In the genomic region with DNA sequence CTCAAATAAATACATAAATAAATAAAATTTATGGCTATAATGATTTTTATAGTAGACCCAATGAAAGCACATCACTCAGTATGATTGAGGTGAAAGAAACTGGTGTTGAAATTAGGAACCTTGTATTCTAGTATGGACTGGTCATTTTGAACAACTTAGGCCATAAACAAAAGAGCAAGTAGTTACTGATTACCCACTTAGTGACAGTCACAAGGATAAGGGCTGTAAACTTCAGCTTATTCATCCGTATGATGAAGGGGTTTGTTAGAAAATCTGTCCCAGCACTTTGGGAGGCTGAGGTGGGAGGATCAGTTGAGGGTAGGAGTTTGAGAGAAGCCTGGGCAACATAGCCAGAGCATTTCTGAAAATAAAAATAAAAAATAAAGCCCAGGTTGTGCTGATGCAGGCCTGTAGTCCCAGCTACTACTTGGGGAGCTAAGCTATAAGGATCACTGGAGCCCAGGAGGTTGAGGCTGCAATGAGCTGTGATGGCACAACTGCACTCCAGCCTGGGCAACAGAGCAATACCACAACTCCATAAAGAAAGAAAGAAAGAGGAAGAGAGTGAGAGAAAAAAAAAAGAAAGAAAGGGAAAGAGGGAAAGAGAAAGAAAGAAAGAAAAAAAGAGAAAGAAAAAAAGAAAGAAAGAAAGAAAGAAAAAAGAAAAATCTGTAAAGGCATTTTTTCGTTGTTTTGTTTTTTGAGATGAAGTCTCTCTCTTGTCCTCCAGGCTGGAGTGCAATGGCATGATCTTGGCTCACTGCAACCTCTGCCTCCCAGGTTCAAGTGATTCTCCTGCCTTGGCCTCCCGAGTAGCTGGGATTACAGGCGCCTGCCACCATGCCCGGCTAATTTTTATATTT, we compare ENCODE assay signal across 17 cellular contexts. TPM values are rescaled to one million over a fixed set of nuclear protein-coding genes. Genes with fewer than 3 reads are reported as not detected.
DNase-seq lines count a peak whose midpoint lies in the region; ATAC-seq, FAIRE-seq and TF ChIP-seq lines count a peak whose summit lies in the region.
"Had no signal": no experiment of that assay in that cellular context is flagged by ENCODE, and none has a peak within 500 bp of the region (broad histone marks: within the 10 kb centered on the region; RNA-seq: fewer than 3 reads in every experiment).

No MANE protein-coding gene starts in this region.

- ATAC-seq in activated T-cell treated with anti-CD3 and anti-CD28 coated beads, Interleukin-2, amount 50 U/mL, for 72 hours (replicated peaks in 1 of 2): no peak
- ATAC-seq in K562 (no peak), lower lobe of right lung (no peak), upper lobe of right lung (no peak), heart right ventricle (no peak)
- ATAC-seq: GM23338 had no signal

- no peak for TF ChIP-seq CTCF in K562 (IDR thresholded peaks at IDR 0.05 in 2 of 3, conservative IDR thresholded peaks at IDR 0.05 in 1 of 3; ENCODE audit: insufficient read depth in 2 of 3, low read depth in 1 of 3, low read length in 3 of 3)
- no peak for TF ChIP-seq CTCF in lower lobe of right lung (IDR thresholded peaks at IDR 0.05)
- TF ChIP-seq CTCF in upper lobe of right lung (IDR thresholded peaks at IDR 0.05): no peak
- no peak for TF ChIP-seq CTCF in heart right ventricle (IDR thresholded peaks at IDR 0.05)

- peaks cover 2 to 4% of the 10 kb centered on the region in 2 donors for H3K36me3 Mint-ChIP-seq in activated T-cell treated with anti-CD3 and anti-CD28 coated beads, Interleukin-2, amount 50 U/mL, for 72 hours (ENCODE audit: insufficient read depth in 2 of 2)

- H3K4me2 ChIP-seq in K562 (ENCODE audit: insufficient read depth, low read length): no peak overlapping the region
- H3K4me2 ChIP-seq: GM23338, KMS-11 had no signal

- H2AFZ ChIP-seq in K562 (ENCODE audit: low read depth, low read length): 0 out of 2 replicates have a peak overlapping the region, but pooled peaks have one; percentile 5
- H2AFZ ChIP-seq: GM23338 had no signal

- no peaks in the 10 kb centered on the region for H3K9me3 Mint-ChIP-seq in activated T-cell treated with anti-CD3 and anti-CD28 coated beads, Interleukin-2, amount 50 U/mL, for 72 hours
- H3K9me3 Mint-ChIP-seq: GM23338 had no signal

- H3K27ac Mint-ChIP-seq in activated T-cell treated with anti-CD3 and anti-CD28 coated beads, Interleukin-2, amount 50 U/mL, for 72 hours: peak overlapping the region; percentile 48
- H3K27ac Mint-ChIP-seq: GM23338 had no signal

- WGBS in K562 (ENCODE audit: insufficient coverage, low coverage, missing lambda C conversion rate): 56% methylated on average over 5 of the region's 5 CpGs
- WGBS in heart right ventricle, 2 donors: 90 to 93% methylated on average over 5 of the region's 5 CpGs

- no peaks in the 10 kb centered on the region for H3K27me3 Mint-ChIP-seq in activated T-cell treated with anti-CD3 and anti-CD28 coated beads, Interleukin-2, amount 50 U/mL, for 72 hours (ENCODE audit: low read depth)

- no TSS peak for BruUV-seq in K562 (replicated peaks; lab: Mats Ljungman, UMichigan)

- no peak for FAIRE-seq in K562 (lab: Jason Lieb, UNC)
- FAIRE-seq: A204.1, D721Med had no signal

- H3K4me1 Mint-ChIP-seq in activated T-cell treated with anti-CD3 and anti-CD28 coated beads, Interleukin-2, amount 50 U/mL, for 72 hours (ENCODE audit: low read depth): peaks cover 25% of the 10 kb centered on the region

- no peaks in the 10 kb centered on the region for H3K9me1 ChIP-seq in K562 (ENCODE audit: control insufficient read depth, insufficient read depth, low read length)

- H3K4me1 ChIP-seq in K562 (replicated peaks in 1 of 2; ENCODE audit: control insufficient read depth in 2 of 2, insufficient read depth in 2 of 2, low read length in 2 of 2) (peaks cover 8 to 21% of the 10 kb centered on the region in 2 experiments), lower lobe of right lung (peaks cover 29% of the 10 kb centered on the region), upper lobe of right lung (peaks cover 15% of the 10 kb centered on the region), heart right ventricle (peaks cover 0 to 29% (median 0%) of the 10 kb centered on the region in 9 donors)

- H3K27ac ChIP-seq in K562 (ENCODE audit: extremely low read depth, low read depth, low read length): no peak overlapping the region
- H3K27ac ChIP-seq in lower lobe of right lung: peak overlapping the region; percentile 24
- peak overlapping the region; percentile 47 for H3K27ac ChIP-seq in upper lobe of right lung
- H3K27ac ChIP-seq in heart right ventricle: no peak overlapping the region
- H3K27ac ChIP-seq: KMS-11 had no signal

- no peak overlapping the region for H3K4me3 Mint-ChIP-seq in activated T-cell treated with anti-CD3 and anti-CD28 coated beads, Interleukin-2, amount 50 U/mL, for 72 hours
- H3K4me3 Mint-ChIP-seq: GM23338 had no signal

- TF ChIP-seq RAD21 in K562 (CRISPR knock-in tag; conservative IDR thresholded peaks at IDR 0.05 in 1 of 2, IDR thresholded peaks at IDR 0.05 in 1 of 2): no peak

- H4K20me1 ChIP-seq in K562 (replicated peaks; ENCODE audit: control insufficient read depth, insufficient read depth, low read length): peaks cover 2% of the 10 kb centered on the region; the same call in 1 of the 2 replicates

- H3K9me3 ChIP-seq in K562 (replicated peaks; ENCODE audit: control insufficient read depth, insufficient read depth, low read depth, low read length) (no peaks in the 10 kb centered on the region), lower lobe of right lung (no peaks in the 10 kb centered on the region), upper lobe of right lung (no peaks in the 10 kb centered on the region), heart right ventricle (no peaks in the 10 kb centered on the region)

- CTCF ChIA-PET in K562 (lab: Yijun Ruan, JAX; ENCODE audit: low intra/inter-chr PET ratio): no interaction called here

- TF ChIP-seq EP300 in K562 (IDR thresholded peaks at IDR 0.05; ENCODE audit: low read length): no peak

- DNase-seq in activated T-cell treated with anti-CD3 and anti-CD28 coated beads, Interleukin-2, amount 50 U/mL, for 72 hours: no peak
- DNase-seq in activated T-cell treated with anti-CD3 and anti-CD28 coated beads, Interleukin-2, amount 50 U/mL, for 48 hours: no peak
- DNase-seq in K562 (ENCODE audit: extremely low read depth in 1 of 4, low spot score in 3 of 4) (no peak), lower lobe of right lung (no peak), upper lobe of right lung (no peak), GM19240 (ENCODE audit: insufficient read length, low spot score) (no peak), heart right ventricle (no peak), T-helper 2 cell (no peak)
- DNase-seq: AML-193, NCI-H1105, NCI-H187, NCI-H748 treated with DMSO at 0.1 percent for 48 hours, Right ventricle myocardium superior had no signal

- no peaks in the 10 kb centered on the region for H3K27me3 ChIP-seq in K562 (ENCODE audit: control insufficient read depth in 2 of 2, insufficient read depth in 2 of 2, low read length in 2 of 2)
- H3K27me3 ChIP-seq in lower lobe of right lung (ENCODE audit: low read depth): no peaks in the 10 kb centered on the region
- no peaks in the 10 kb centered on the region for H3K27me3 ChIP-seq in upper lobe of right lung
- no peaks in the 10 kb centered on the region for H3K27me3 ChIP-seq in heart right ventricle

- intact Hi-C loops in K562 (cut with micrococcal nuclease) (no loop called here), lower lobe of right lung (cut with DNase I) (no loop called here), upper lobe of right lung (cut with DNase I) (no loop called here), heart right ventricle (cut with DNase I) (no loop called here)

- POLR2A ChIA-PET in K562 (lab: Yijun Ruan, JAX): interaction anchor here (0.7 to 1.2 kb wide), 3 partner anchors 16 to 210 kb away, joined by 3 read pairs; a partner anchor contains a TSS

- peaks cover 10% of the 10 kb centered on the region for H3K79me2 ChIP-seq in K562 (ENCODE audit: control insufficient read depth, insufficient read depth, low read length)

- H3K4me3 ChIP-seq in K562: no peak overlapping the region
- H3K4me3 ChIP-seq in lower lobe of right lung: no peak overlapping the region
- no peak overlapping the region for H3K4me3 ChIP-seq in upper lobe of right lung
- no peak overlapping the region for H3K4me3 ChIP-seq in heart right ventricle
- H3K4me3 ChIP-seq: GM23338 had no signal

- H3K36me3 ChIP-seq in K562 (ENCODE audit: control insufficient read depth, insufficient read depth, low read length): no peaks in the 10 kb centered on the region
- no peaks in the 10 kb centered on the region for H3K36me3 ChIP-seq in lower lobe of right lung
- H3K36me3 ChIP-seq in upper lobe of right lung: no peaks in the 10 kb centered on the region
- no peaks in the 10 kb centered on the region for H3K36me3 ChIP-seq in heart right ventricle

- TF ChIP-seq POLR2A in K562 (conservative IDR thresholded peaks at IDR 0.05): no peak

- no peak overlapping the region for H3K9ac ChIP-seq in K562 (ENCODE audit: insufficient read depth in 1 of 2, low read depth in 2 of 2, low read length in 2 of 2)
- H3K9ac ChIP-seq: KMS-11 had no signal

- in situ Hi-C loops in K562 (cut with MboI): no loop called here

RNA-seq across cellular contexts. Expression of a gene that starts 4.2 kb away (rescaled TPM):
- total RNA-seq in activated T-cell treated with anti-CD3 and anti-CD28 coated beads, Interleukin-2, amount 50 U/mL, for 72 hours: 10 to 100 TPM; 55.0 to 69.8 TPM
- 145 and 406 TPM in 2 replicates for total RNA-seq in K562 (2011; cell fraction: chromatin; rRNA removed; ENCODE audit: low replicate concordance)
- 54.2 and 98.0 TPM in 2 replicates for total RNA-seq in K562 (2011; cell fraction: nucleolus; rRNA removed)
- total RNA-seq in K562 (2011; cell fraction: nucleoplasm; rRNA removed): 135 and 220 TPM in 2 replicates
- total RNA-seq in K562 (2014; rRNA removed) (41.8 and 53.8 TPM in 2 replicates), K562 (2014; rRNA removed; fragmentation: Illumina TruSeq; extraction: Trizol) (87.8 and 101 TPM in 2 replicates), K562 (2015; rRNA removed; fragmentation: Illumina TruSeq; extraction: Trizol) (79.7 and 99.2 TPM in 2 replicates), K562 (2021) (61.5 and 65.1 TPM in 2 replicates), lower lobe of right lung (108 TPM), upper lobe of right lung (116 TPM), heart right ventricle (10 to 100 TPM; 43.3 to 65.8 (median 52.8) TPM)
- polyA plus RNA-seq in K562 (2011; rRNA removed) (62.1 and 65.8 TPM in 2 replicates), K562 (2014; fragmentation: Illumina TruSeq; extraction: Trizol) (58.2 and 59.8 TPM in 2 replicates), K562 (2014; fragmentation: Nextera tagmentation; extraction: Ambion mirVana) (10 to 100 TPM; 12.2 to 15.2 TPM), K562 (2014; rRNA removed) (34.8 and 42.7 TPM in 2 replicates), heart right ventricle (10 to 100 TPM; 20.7 to 24.0 TPM)
- 12.8 and 27.7 TPM in 2 replicates for polyA plus RNA-seq in K562 (2011; cell fraction: cytosol; rRNA removed)
- 98.3 and 139 TPM in 2 replicates for polyA plus RNA-seq in K562 (2011; cell fraction: nucleus; rRNA removed)
- polyA plus RNA-seq in K562 (2012): 54.2 and 56.4 TPM in 2 replicates
- polyA minus RNA-seq in K562 (2011; rRNA and poly(A)+ RNA removed): 152 and 201 TPM in 2 replicates
- 40.0 and 51.0 TPM in 2 replicates for polyA minus RNA-seq in K562 (2011; cell fraction: cytosol; rRNA and poly(A)+ RNA removed)
- 66.4 and 137 TPM in 2 replicates for polyA minus RNA-seq in K562 (2011; cell fraction: nucleus; rRNA and poly(A)+ RNA removed)

RNA-seq across cellular contexts. Expression of a gene that starts 28.5 kb away (rescaled TPM):
- total RNA-seq in activated T-cell treated with anti-CD3 and anti-CD28 coated beads, Interleukin-2, amount 50 U/mL, for 72 hours: 10 to 100 TPM; 88.2 to 96.0 TPM
- total RNA-seq in K562 (2011; cell fraction: chromatin; rRNA removed; ENCODE audit: low replicate concordance): 89.8 and 104 TPM in 2 replicates
- 98.7 and 106 TPM in 2 replicates for total RNA-seq in K562 (2011; cell fraction: nucleolus; rRNA removed)
- 131 and 159 TPM in 2 replicates for total RNA-seq in K562 (2011; cell fraction: nucleoplasm; rRNA removed)
- total RNA-seq in K562 (2014; rRNA removed) (478 and 508 TPM in 2 replicates), K562 (2014; rRNA removed; fragmentation: Illumina TruSeq; extraction: Trizol) (502 and 525 TPM in 2 replicates), K562 (2015; rRNA removed; fragmentation: Illumina TruSeq; extraction: Trizol) (436 and 449 TPM in 2 replicates), K562 (2021) (479 and 509 TPM in 2 replicates), lower lobe of right lung (24.0 TPM), upper lobe of right lung (29.4 TPM), heart right ventricle (10 to 100 TPM; 12.9 to 52.0 (median 21.8) TPM)
- polyA plus RNA-seq in K562 (2011; rRNA removed) (571 and 796 TPM in 2 replicates), K562 (2014; fragmentation: Illumina TruSeq; extraction: Trizol) (598 and 604 TPM in 2 replicates), K562 (2014; fragmentation: Nextera tagmentation; extraction: Ambion mirVana) (1,000 to 10,000 TPM; 1,450 to 1,588 TPM), K562 (2014; rRNA removed) (670 and 766 TPM in 2 replicates), heart right ventricle (100 to 1,000 TPM in 1 of 2 donors, 10 to 100 TPM in 1; 31.8 to 169 TPM)
- 606 and 672 TPM in 2 replicates for polyA plus RNA-seq in K562 (2011; cell fraction: cytosol; rRNA removed)
- 154 and 260 TPM in 2 replicates for polyA plus RNA-seq in K562 (2011; cell fraction: nucleus; rRNA removed)
- 169 and 564 TPM in 2 replicates for polyA plus RNA-seq in K562 (2012)
- 333 and 372 TPM in 2 replicates for polyA minus RNA-seq in K562 (2011; rRNA and poly(A)+ RNA removed)
- 67.9 and 75.3 TPM in 2 replicates for polyA minus RNA-seq in K562 (2011; cell fraction: cytosol; rRNA and poly(A)+ RNA removed)
- polyA minus RNA-seq in K562 (2011; cell fraction: nucleus; rRNA and poly(A)+ RNA removed): 30.3 and 41.3 TPM in 2 replicates

RNA-seq across cellular contexts. Expression of a gene that starts 41.3 kb away (rescaled TPM):
- total RNA-seq in activated T-cell treated with anti-CD3 and anti-CD28 coated beads, Interleukin-2, amount 50 U/mL, for 72 hours: 100 to 1,000 TPM; 548 to 602 TPM
- total RNA-seq in K562 (2011; cell fraction: chromatin; rRNA removed; ENCODE audit: low replicate concordance): 64.0 and 91.2 TPM in 2 replicates
- total RNA-seq in K562 (2011; cell fraction: nucleolus; rRNA removed): 177 and 196 TPM in 2 replicates
- 176 and 374 TPM in 2 replicates for total RNA-seq in K562 (2011; cell fraction: nucleoplasm; rRNA removed)
- total RNA-seq in K562 (2014; rRNA removed) (1,010 and 1,072 TPM in 2 replicates), K562 (2014; rRNA removed; fragmentation: Illumina TruSeq; extraction: Trizol) (763 and 827 TPM in 2 replicates), K562 (2015; rRNA removed; fragmentation: Illumina TruSeq; extraction: Trizol) (783 and 790 TPM in 2 replicates), K562 (2021) (1,055 and 1,182 TPM in 2 replicates), lower lobe of right lung (321 TPM), upper lobe of right lung (306 TPM), heart right ventricle (100 to 1,000 TPM; 117 to 302 (median 208) TPM)
- polyA plus RNA-seq in K562 (2011; rRNA removed) (1,026 and 1,088 TPM in 2 replicates), K562 (2014; fragmentation: Illumina TruSeq; extraction: Trizol) (723 and 886 TPM in 2 replicates), K562 (2014; fragmentation: Nextera tagmentation; extraction: Ambion mirVana) (100 to 1,000 TPM; 684 to 924 TPM), K562 (2014; rRNA removed) (1,202 and 1,445 TPM in 2 replicates), heart right ventricle (100 to 1,000 TPM; 351 to 965 TPM)
- polyA plus RNA-seq in K562 (2011; cell fraction: cytosol; rRNA removed): 921 and 948 TPM in 2 replicates
- polyA plus RNA-seq in K562 (2011; cell fraction: nucleus; rRNA removed): 355 and 443 TPM in 2 replicates
- polyA plus RNA-seq in K562 (2012): 987 and 1,336 TPM in 2 replicates
- polyA minus RNA-seq in K562 (2011; rRNA and poly(A)+ RNA removed): 346 and 369 TPM in 2 replicates
- 154 and 166 TPM in 2 replicates for polyA minus RNA-seq in K562 (2011; cell fraction: cytosol; rRNA and poly(A)+ RNA removed)
- polyA minus RNA-seq in K562 (2011; cell fraction: nucleus; rRNA and poly(A)+ RNA removed): 61.1 and 93.0 TPM in 2 replicates

Comparison
In these comparisons a context has a peak if more than half of its experiments do, and no peak if none do; other contexts are left out.
1. H3K27ac ChIP-seq: peak in lower lobe of right lung (single experiment) and upper lobe of right lung (single experiment); none in K562 (single experiment) and heart right ventricle (0 of 10).